ENCODE assay signal across 8 cellular contexts in genomic region chr4:94452476-94453300, GRCh38. TPM values are rescaled to one million over a fixed set of nuclear protein-coding genes. Genes with fewer than 3 reads are reported as not detected.
DNase-seq lines count a peak whose midpoint lies in the region; ATAC-seq, FAIRE-seq and TF ChIP-seq lines count a peak whose summit lies in the region.

No MANE protein-coding gene starts in this region.

- no peaks in the 10 kb centered on the region for H3K27me3 ChIP-seq in left ventricle myocardium inferior (ENCODE audit: low read depth)
- H3K27me3 ChIP-seq in pancreas = no peaks in the 10 kb centered on the region

- peaks cover 27% of the 10 kb centered on the region for H3K4me1 Mint-ChIP-seq in activated CD4-positive, alpha-beta T cell treated with anti-CD3 and anti-CD28 coated beads for 36 hours

- H3K4me3 Mint-ChIP-seq in activated CD4-positive, alpha-beta T cell treated with anti-CD3 and anti-CD28 coated beads for 36 hours = peak overlapping the region; percentile 84

- no peaks in the 10 kb centered on the region for H3K9me3 Mint-ChIP-seq in activated CD4-positive, alpha-beta T cell treated with anti-CD3 and anti-CD28 coated beads for 36 hours (ENCODE audit: low read depth)

- peak overlapping the region; percentile 34 for H3K27ac Mint-ChIP-seq in activated CD4-positive, alpha-beta T cell treated with anti-CD3 and anti-CD28 coated beads for 36 hours

- intact Hi-C loops in activated CD4-positive, alpha-beta T cell treated with anti-CD3 and anti-CD28 coated beads for 36 hours (cut with DNase I, micrococcal nuclease) = loop anchor here in 1 of 2 experiments (5.0 kb wide), 2 partner anchors 55 to 145 kb away; no protein-coding TSS in a partner anchor
- intact Hi-C loops in left ventricle myocardium inferior (cut with micrococcal nuclease) (no loop called here), pancreas (cut with DNase I) (no loop called here)

- WGBS in pancreas, 2 donors = 0 to 1% methylated on average over 25 of the region's 25 CpGs

- peaks cover 8% of the 10 kb centered on the region for H3K36me3 Mint-ChIP-seq in activated CD4-positive, alpha-beta T cell treated with anti-CD3 and anti-CD28 coated beads for 36 hours (ENCODE audit: low read depth)

- FAIRE-seq in RCC 7860 (lab: Jason Lieb, UNC) = peak; percentile 69
- FAIRE-seq in pancreas (lab: Jason Lieb, UNC) = peak; percentile 49

- POLR2A ChIA-PET in activated CD4-positive, alpha-beta T cell treated with anti-CD3 and anti-CD28 coated beads for 36 hours (lab: Charles Lee) = interaction anchor here (0.7 kb wide), 1 partner anchor 11 kb away, joined by 5 read pairs; no protein-coding TSS in a partner anchor

- H3K27ac ChIP-seq in left ventricle myocardium inferior (replicated peaks) (peak overlapping the region; percentile 99), pancreas (peak overlapping the region; percentile 93 to 96 (median 95))

- H3K36me3 ChIP-seq in left ventricle myocardium inferior (peaks cover 20% of the 10 kb centered on the region), pancreas (peaks cover 0 to 6% (median 0%) of the 10 kb centered on the region in 3 donors)

- ATAC-seq in activated CD4-positive, alpha-beta T cell treated with anti-CD3 and anti-CD28 coated beads for 36 hours = no peak
- ATAC-seq in HG03066 (IDR thresholded peaks at IDR 0.05; ENCODE audit: low read depth, unreplicated experiment) (peak; percentile 3), pancreas (peak; percentile 59 to 71 (median 66)), GM21825 (IDR thresholded peaks at IDR 0.05; ENCODE audit: unreplicated experiment) (no peak)

- H3K4me3 ChIP-seq in left ventricle myocardium inferior (peak overlapping the region; percentile 98), pancreas (peak overlapping the region; percentile 83 to 96 (median 92))

- CTCF ChIA-PET in activated CD4-positive, alpha-beta T cell treated with anti-CD3 and anti-CD28 coated beads for 36 hours (lab: Charles Lee) = interaction anchor here (0.6 to 1.5 kb wide), 4 partner anchors 15 to 144 kb away, joined by 3 to 4 read pairs (median 3); no protein-coding TSS in a partner anchor

- peaks cover 5% of the 10 kb centered on the region for H3K27me3 Mint-ChIP-seq in activated CD4-positive, alpha-beta T cell treated with anti-CD3 and anti-CD28 coated beads for 36 hours

- H3K9me3 ChIP-seq in left ventricle myocardium inferior (replicated peaks) (no peaks in the 10 kb centered on the region), pancreas (no peaks in the 10 kb centered on the region)

- TF ChIP-seq CTCF in left ventricle myocardium inferior (IDR thresholded peaks at IDR 0.05; ENCODE audit: borderline replicate concordance) (no peak), pancreas (IDR thresholded peaks at IDR 0.05) (no peak)

- H3K4me1 ChIP-seq in left ventricle myocardium inferior (peaks cover 61% of the 10 kb centered on the region), pancreas (peaks cover 19 to 35% (median 19%) of the 10 kb centered on the region in 3 donors)

- peak; percentile 39 for DNase-seq in activated CD4-positive, alpha-beta T cell treated with anti-CD3 and anti-CD28 coated beads for 36 hours
- DNase-seq in activated CD4-positive, alpha-beta T cell treated with anti-CD3 and anti-CD28 coated beads for 1 hour = no peak
- DNase-seq in RCC 7860 (ENCODE audit: low spot score) (peak; percentile 63), anterior cingulate cortex (lab: John Stamatoyannopoulos, UW) (peak in 44 of 58 donors; percentile 2 to 62 (median 24)), left ventricle myocardium inferior (peak; percentile 88), pancreas (peak; percentile 72 to 87 (median 80))

RNA-seq across cellular contexts. Expression of gene PDLIM5, which starts 0.9 kb away (rescaled TPM):
- total RNA-seq in activated CD4-positive, alpha-beta T cell treated with anti-CD3 and anti-CD28 coated beads for 36 hours = 10 to 100 TPM; 25.9 to 34.3 TPM
- total RNA-seq in left ventricle myocardium inferior (982 TPM), pancreas (10 to 100 TPM; 47.1 to 99.0 (median 53.4) TPM)
- polyA plus RNA-seq in pancreas = 10 to 100 TPM; 13.2 to 18.1 TPM

Comparison
In these comparisons a context has a peak if more than half of its experiments do, and no peak if none do; other contexts are left out.
1. ATAC-seq: peak in HG03066 (single experiment) and pancreas (4 of 4); none in activated CD4-positive, alpha-beta T cell treated with anti-CD3 and anti-CD28 coated beads for 36 hours (single experiment) and GM21825 (single experiment).